12 cellular contexts compared by ENCODE assay signal in the genomic region with DNA sequence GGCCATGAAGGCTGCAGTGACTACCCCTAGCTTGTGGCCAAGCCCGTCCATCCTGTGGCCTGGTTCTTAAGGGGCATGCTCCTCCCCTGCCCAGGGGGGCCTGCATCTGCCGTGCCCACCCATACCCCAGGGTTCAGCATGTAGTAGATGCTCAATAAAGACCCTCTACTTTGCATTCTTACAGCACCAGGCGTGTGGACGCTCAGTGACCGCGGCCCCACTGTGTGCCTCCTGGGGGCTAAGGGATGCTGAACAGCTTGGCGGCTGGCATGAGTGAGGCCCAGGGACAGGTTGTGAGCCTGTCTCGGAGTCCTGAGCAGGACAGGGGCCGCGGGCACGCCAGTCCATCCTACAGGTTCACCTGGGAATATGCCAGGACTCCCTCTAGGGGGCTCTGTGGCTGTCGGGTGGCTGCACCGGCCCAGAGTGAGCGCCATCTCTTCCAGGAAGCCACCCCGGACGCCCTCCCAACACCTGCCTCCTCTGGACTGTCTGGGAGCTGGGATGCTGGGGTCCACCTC. TPM values are rescaled to one million over a fixed set of nuclear protein-coding genes. Genes with fewer than 3 reads are reported as not detected.
A peak's percentile ranks its signal among the peaks of the same experiment; 100 is the strongest.
DNase-seq lines count a peak whose midpoint lies in the region; ATAC-seq and TF ChIP-seq lines count a peak whose summit lies in the region.
"Had no signal": no experiment of that assay in that cellular context is flagged by ENCODE, and none has a peak within 500 bp of the region (broad histone marks: within the 10 kb centered on the region; RNA-seq: fewer than 3 reads in every experiment).

No MANE protein-coding gene starts in this region.

- H3K9me2 ChIP-seq in Loucy (replicated peaks; ENCODE audit: low read depth, low read length) = no peaks in the 10 kb centered on the region

- no peak for ATAC-seq in HG02588 (IDR thresholded peaks at IDR 0.05; ENCODE audit: unreplicated experiment)

- no peak overlapping the region for H3K9ac ChIP-seq in Loucy (ENCODE audit: low read depth, low read length, poor library complexity, severe bottlenecking)

- H3K4me2 ChIP-seq in Loucy (ENCODE audit: low read depth, low read length, poor library complexity, severe bottlenecking) = no peak overlapping the region
- H3K4me2 ChIP-seq: smooth muscle cell had no signal

- H3K36me3 Mint-ChIP-seq in activated CD4-positive, alpha-beta T cell treated with anti-CD3 and anti-CD28 coated beads, Interleukin-2, amount 10 ng/mL, durations not matched to agents 7 days and 5 days (ENCODE audit: low read depth) = peaks cover 21% of the 10 kb centered on the region
- H3K36me3 Mint-ChIP-seq in chondrocyte (ENCODE audit: low read depth) (peaks cover 4% of the 10 kb centered on the region), progenitor cell of endocrine pancreas (ENCODE audit: insufficient read depth) (peaks cover 10% of the 10 kb centered on the region)

- H3K4me3 Mint-ChIP-seq in activated CD4-positive, alpha-beta T cell treated with anti-CD3 and anti-CD28 coated beads, Interleukin-2, amount 10 ng/mL, durations not matched to agents 7 days and 5 days = no peak overlapping the region
- H3K4me3 Mint-ChIP-seq in chondrocyte (ENCODE audit: unreplicated experiment) = no peak overlapping the region
- no peak overlapping the region for H3K4me3 Mint-ChIP-seq in progenitor cell of endocrine pancreas (ENCODE audit: low read depth)

- peaks cover 74% of the 10 kb centered on the region for H3K4me1 Mint-ChIP-seq in activated CD4-positive, alpha-beta T cell treated with anti-CD3 and anti-CD28 coated beads, Interleukin-2, amount 10 ng/mL, durations not matched to agents 7 days and 5 days
- H3K4me1 Mint-ChIP-seq in chondrocyte (ENCODE audit: low read depth) (peaks cover 5% of the 10 kb centered on the region), progenitor cell of endocrine pancreas (ENCODE audit: low read depth) (peaks cover 9% of the 10 kb centered on the region)

- H3K79me2 ChIP-seq in Loucy (ENCODE audit: insufficient read depth, low read length) = peaks cover 9% of the 10 kb centered on the region; the same call in 1 of the 2 replicates

- H3K27ac Mint-ChIP-seq in activated CD4-positive, alpha-beta T cell treated with anti-CD3 and anti-CD28 coated beads, Interleukin-2, amount 10 ng/mL, durations not matched to agents 7 days and 5 days = peak overlapping the region; percentile 98
- no peak overlapping the region for H3K27ac Mint-ChIP-seq in chondrocyte (ENCODE audit: unreplicated experiment)
- peak overlapping the region; percentile 76 for H3K27ac Mint-ChIP-seq in progenitor cell of endocrine pancreas

- TF ChIP-seq CTCF in Loucy (conservative IDR thresholded peaks at IDR 0.05; ENCODE audit: low read length) (peak; percentile 35), chondrocyte (IDR thresholded peaks at IDR 0.05) (peak; percentile 32), progenitor cell of endocrine pancreas (IDR thresholded peaks at IDR 0.05; ENCODE audit: unreplicated experiment) (peak; percentile 13)

- H3K27me3 ChIP-seq in Loucy (ENCODE audit: insufficient read depth, low read length, poor library complexity, severe bottlenecking) = no peaks in the 10 kb centered on the region
- H3K27me3 ChIP-seq: ovary had no signal

- H3K27me3 Mint-ChIP-seq in activated CD4-positive, alpha-beta T cell treated with anti-CD3 and anti-CD28 coated beads, Interleukin-2, amount 10 ng/mL, durations not matched to agents 7 days and 5 days = no peaks in the 10 kb centered on the region
- H3K27me3 Mint-ChIP-seq in chondrocyte (ENCODE audit: low read depth) (no peaks in the 10 kb centered on the region), progenitor cell of endocrine pancreas (no peaks in the 10 kb centered on the region)

- CTCF ChIA-PET in activated CD4-positive, alpha-beta T cell treated with anti-CD3 and anti-CD28 coated beads, Interleukin-2, amount 10 ng/mL, durations not matched to agents 7 days and 5 days (lab: Charles Lee) = no interaction called here

- no peaks in the 10 kb centered on the region for H3K9me3 ChIP-seq in Loucy (ENCODE audit: insufficient read depth, low read depth, low read length)
- H3K9me3 ChIP-seq: ovary had no signal

- H3K9me3 Mint-ChIP-seq in activated CD4-positive, alpha-beta T cell treated with anti-CD3 and anti-CD28 coated beads, Interleukin-2, amount 10 ng/mL, durations not matched to agents 7 days and 5 days = no peaks in the 10 kb centered on the region
- no peaks in the 10 kb centered on the region for H3K9me3 Mint-ChIP-seq in chondrocyte (ENCODE audit: low read depth)
- no peaks in the 10 kb centered on the region for H3K9me3 Mint-ChIP-seq in progenitor cell of endocrine pancreas (ENCODE audit: low read depth)

- no peak overlapping the region for H2AFZ ChIP-seq in Loucy (ENCODE audit: low read length)

- peaks cover 5% of the 10 kb centered on the region; the same call in 1 of the 2 replicates for H3K36me3 ChIP-seq in Loucy (ENCODE audit: insufficient read depth, low read length)
- H3K36me3 ChIP-seq: ovary had no signal

- POLR2A ChIA-PET in activated CD4-positive, alpha-beta T cell treated with anti-CD3 and anti-CD28 coated beads, Interleukin-2, amount 10 ng/mL, durations not matched to agents 7 days and 5 days (lab: Charles Lee) = no interaction called here

- H3K4me1 ChIP-seq in Loucy (ENCODE audit: insufficient read depth, low read length, poor library complexity, severe bottlenecking) = peaks cover 10% of the 10 kb centered on the region

- no peaks in the 10 kb centered on the region for H4K20me1 ChIP-seq in Loucy (ENCODE audit: insufficient read depth, low read length, poor library complexity, severe bottlenecking)

- DNase-seq in activated CD4-positive, alpha-beta T cell treated with anti-CD3 and anti-CD28 coated beads, Interleukin-2, amount 10 ng/mL, durations not matched to agents 7 days and 5 days = no peak
- DNase-seq in activated CD4-positive, alpha-beta T cell treated with anti-CD3 and anti-CD28 coated beads for 48 hours = no peak
- no peak for DNase-seq in chondrocyte (ENCODE audit: low spot score)
- DNase-seq in progenitor cell of endocrine pancreas (ENCODE audit: low spot score, unreplicated experiment) = no peak
- DNase-seq in NCI-H1694 (lab: John Stamatoyannopoulos, UW) = no peak
- DNase-seq in epidermal melanocyte (ENCODE audit: insufficient read length, low spot score) = no peak
- DNase-seq: activated CD4-positive, CD25-positive, alpha-beta regulatory T cell; NCI-H1105; ovary had no signal

- no peak overlapping the region for H3K4me3 ChIP-seq in Loucy (ENCODE audit: low read length, poor library complexity, severe bottlenecking)
- H3K4me3 ChIP-seq: ovary, smooth muscle cell had no signal

- H3F3A ChIP-seq in Loucy (ENCODE audit: low read depth) = no peaks in the 10 kb centered on the region

RNA-seq across cellular contexts. Expression of gene NOTCH1, which starts 9.1 kb away (rescaled TPM):
- total RNA-seq in activated CD4-positive, alpha-beta T cell treated with anti-CD3 and anti-CD28 coated beads, Interleukin-2, amount 10 ng/mL, durations not matched to agents 7 days and 5 days = 10 to 100 TPM; 73.6 to 74.4 TPM
- total RNA-seq in chondrocyte (11.6 to 28.7 TPM (median 27.5 TPM) in 3 replicates), progenitor cell of endocrine pancreas (109 and 130 TPM in 2 replicates)

RNA-seq across cellular contexts. Expression of gene SEC16A, which starts 53.9 kb away (rescaled TPM):
- total RNA-seq in activated CD4-positive, alpha-beta T cell treated with anti-CD3 and anti-CD28 coated beads, Interleukin-2, amount 10 ng/mL, durations not matched to agents 7 days and 5 days = 10 to 100 TPM; 72.1 to 74.5 TPM
- 91.7 to 95.7 TPM (median 93.4 TPM) in 3 replicates for total RNA-seq in chondrocyte
- total RNA-seq in progenitor cell of endocrine pancreas = 76.1 and 78.8 TPM in 2 replicates
